ENCODE assay signal across 24 cellular contexts in genomic region chr13:67353031-67353430, GRCh38.
"Had no signal": no experiment of that assay in that cellular context is flagged by ENCODE, and none has a peak within 500 bp of the region (broad histone marks: within the 10 kb centered on the region; RNA-seq: fewer than 3 reads in every experiment).

No MANE protein-coding gene starts in this region.

- H3K27me3 ChIP-seq: brain microvascular endothelial cell had no signal

- ATAC-seq: activated CD4-positive, alpha-beta T cell treated with anti-CD3 and anti-CD28 coated beads for 36 hours; activated CD8-positive, alpha-beta memory T cell treated with anti-CD3 and anti-CD28 coated beads, Interleukin-2, amount 10 ng/mL, durations not matched to agents 7 days and 5 days; activated CD8-positive, alpha-beta T cell treated with anti-CD3 and anti-CD28 coated beads, Interleukin-2, amount 10 ng/mL, durations not matched to agents 7 days and 5 days; esophagus mucosa had no signal

- H3K4me3 ChIP-seq: coronary artery had no signal

- H3K27ac ChIP-seq: brain microvascular endothelial cell, coronary artery, dorsolateral prefrontal cortex had no signal

- DNase-seq: activated CD4-positive, alpha-beta memory T cell treated with anti-CD3 and anti-CD28 coated beads for 36 hours; activated CD4-positive, alpha-beta T cell treated with anti-CD3 and anti-CD28 coated beads for 36 hours; activated CD4-positive, alpha-beta T cell treated with anti-CD3 and anti-CD28 coated beads, Interleukin-2, amount 10 ng/mL, durations not matched to agents 24 days and 14 days; activated CD4-positive, CD25-positive, alpha-beta regulatory T cell; activated CD4-positive, CD25-positive, alpha-beta regulatory T cell treated with anti-CD3 and anti-CD28 coated beads, Interleukin-2, amount 50 U/mL, for 72 hours; activated CD8-positive, alpha-beta memory T cell treated with anti-CD3 and anti-CD28 coated beads, Interleukin-2, amount 10 ng/mL, durations not matched to agents 7 days and 5 days; activated CD8-positive, alpha-beta memory T cell treated with anti-CD3 and anti-CD28 coated beads, Interleukin-2, amount 50 U/mL, for 4 hours; activated CD8-positive, alpha-beta T cell treated with anti-CD3 and anti-CD28 coated beads, Interleukin-2, amount 10 ng/mL, durations not matched to agents 7 days and 5 days; activated gamma-delta T cell; activated naive CD4-positive, alpha-beta T cell; activated naive CD4-positive, alpha-beta T cell treated with anti-CD3 and anti-CD28 coated beads, Interleukin-2, amount 50 U/mL, for 16 hours; activated T-cell treated with anti-CD3 and anti-CD28 coated beads, Interleukin-2, amount 50 U/mL, for 1 hour; activated T-cell treated with anti-CD3 and anti-CD28 coated beads, Interleukin-2, amount 50 U/mL, for 48 hours; amniotic stem cell; anterior cingulate cortex; brain microvascular endothelial cell; dorsolateral prefrontal cortex; effector memory CD4-positive, alpha-beta T cell; endodermal cell; foreskin fibroblast; head of caudate nucleus; T-helper 2 cell had no signal

- H3K36me3 ChIP-seq: brain microvascular endothelial cell had no signal
